In the genomic region with DNA sequence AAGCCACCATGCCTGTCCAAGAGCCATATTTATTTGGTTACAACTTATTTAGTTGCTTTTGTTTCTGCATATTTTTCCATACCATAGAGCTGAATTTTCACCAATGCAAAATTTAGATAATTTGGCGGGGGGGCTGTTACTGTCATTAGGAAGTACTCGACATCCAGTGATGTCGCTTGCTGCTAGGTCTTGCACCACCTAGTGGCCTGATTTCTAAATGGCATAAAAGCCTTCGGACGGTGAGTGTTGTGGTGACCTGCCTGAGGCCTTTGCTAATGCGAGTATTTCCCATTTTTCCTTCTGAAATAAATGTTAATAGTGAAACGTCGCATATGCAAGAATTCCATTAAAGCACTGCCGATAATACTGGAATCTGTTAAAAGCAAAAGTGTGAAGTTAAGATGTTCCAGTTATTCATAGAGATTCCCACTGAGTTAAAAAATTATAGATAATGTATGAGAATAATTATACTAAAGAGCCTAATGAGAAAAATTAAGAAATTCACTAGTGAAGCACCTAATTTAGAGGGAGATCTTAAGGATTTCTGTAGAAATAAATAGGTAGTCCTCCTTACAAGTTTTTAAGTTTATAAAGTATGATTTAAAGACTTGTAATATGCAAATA, we compare ENCODE assay signal across 8 cellular contexts.
DNase-seq lines count a peak whose midpoint lies in the region; ATAC-seq and TF ChIP-seq lines count a peak whose summit lies in the region.

No MANE protein-coding gene starts in this region.

- TF ChIP-seq EP300 in tibial nerve (IDR thresholded peaks at IDR 0.05) = no peak

- TF ChIP-seq POLR2A in tibial nerve (IDR thresholded peaks at IDR 0.05) = no peak

- no peaks in the 10 kb centered on the region for H3K9me3 ChIP-seq in tibial nerve

- peak; percentile 88 for DNase-seq in DMS 273 (lab: John Stamatoyannopoulos, UW; ENCODE audit: unreplicated experiment)
- DNase-seq in DMS 273 treated with DMSO at 0.1 percent for 48 hours (lab: John Stamatoyannopoulos, UW) = no peak
- peak; percentile 23 for DNase-seq in NCI-H2029 treated with DMSO at 0.1 percent for 48 hours (lab: John Stamatoyannopoulos, UW)
- DNase-seq in activated CD4-positive, alpha-beta T cell treated with anti-CD3 and anti-CD28 coated beads for 4 hours = peak; percentile 38 to 60
- peak; percentile 46 to 57 (median 48) for DNase-seq in effector memory CD8-positive, alpha-beta T cell
- DNase-seq in myocyte (ENCODE audit: low read depth) = peak; percentile 75
- DNase-seq in tibial nerve (ENCODE audit: low spot score in 2 of 2) = peak in 1 of 2 donors; percentile 66

- H3K27ac ChIP-seq in tibial nerve = no peak overlapping the region

- H3K4me3 Mint-ChIP-seq in effector memory CD8-positive, alpha-beta T cell = no peak overlapping the region

- no peaks in the 10 kb centered on the region for H3K9me3 Mint-ChIP-seq in effector memory CD8-positive, alpha-beta T cell

- H3K27me3 Mint-ChIP-seq in effector memory CD8-positive, alpha-beta T cell = no peaks in the 10 kb centered on the region

- H3K36me3 ChIP-seq in tibial nerve = peaks cover 0 to 81% (median 10%) of the 10 kb centered on the region in 3 donors

- no peaks in the 10 kb centered on the region for H3K27me3 ChIP-seq in tibial nerve

- TF ChIP-seq CTCF in tibial nerve (IDR thresholded peaks at IDR 0.05) = peak; percentile 43 to 72 (median 56)

- no peak overlapping the region for H3K27ac Mint-ChIP-seq in effector memory CD8-positive, alpha-beta T cell

- H3K4me1 Mint-ChIP-seq in effector memory CD8-positive, alpha-beta T cell (ENCODE audit: low read depth in 2 of 2) = peaks cover 2 to 9% of the 10 kb centered on the region in 2 donors

- H3K4me1 ChIP-seq in tibial nerve = no peaks in the 10 kb centered on the region

- 54 to 57% methylated on average over 9 of the region's 9 CpGs for WGBS in tibial nerve, 2 donors

- H3K4me3 ChIP-seq in tibial nerve = no peak overlapping the region

- peaks cover 39% of the 10 kb centered on the region for H3K36me3 Mint-ChIP-seq in effector memory CD8-positive, alpha-beta T cell (ENCODE audit: insufficient read depth)

- ATAC-seq in HG02571 (IDR thresholded peaks at IDR 0.05; ENCODE audit: unreplicated experiment) = peak; percentile 54
- peak; percentile 74 for ATAC-seq in effector memory CD8-positive, alpha-beta T cell (replicated peaks)
